In the genomic region with DNA sequence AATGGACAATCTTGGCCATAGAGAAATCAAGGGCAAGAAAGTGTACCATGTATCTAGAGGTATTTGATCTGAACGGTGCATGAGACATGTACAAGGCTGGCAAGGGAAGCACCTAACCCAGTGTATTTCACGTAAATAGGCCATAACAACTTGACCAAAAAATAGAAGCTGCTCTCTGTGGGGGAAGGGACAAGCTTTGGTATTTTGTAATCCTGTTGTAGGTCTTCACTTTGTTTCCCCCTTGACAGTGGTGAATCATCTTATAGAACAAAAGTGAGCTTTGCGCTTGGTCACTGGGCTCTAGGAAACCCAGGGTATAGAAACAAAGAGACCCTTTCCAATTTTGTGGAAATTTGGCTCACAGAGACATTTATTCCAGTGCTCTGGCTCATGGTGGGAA, we compare ENCODE assay signal across 21 cellular contexts. TPM values are rescaled to one million over a fixed set of nuclear protein-coding genes. Genes with fewer than 3 reads are reported as not detected.
DNase-seq lines count a peak whose midpoint lies in the region; ATAC-seq and TF ChIP-seq lines count a peak whose summit lies in the region.
"Had no signal": no experiment of that assay in that cellular context is flagged by ENCODE, and none has a peak within 500 bp of the region (broad histone marks: within the 10 kb centered on the region; RNA-seq: fewer than 3 reads in every experiment).

No MANE protein-coding gene starts in this region.

- H3K9ac ChIP-seq in endodermal cell (ENCODE audit: extremely low read depth, low read length, poor library complexity, severe bottlenecking), result no peak overlapping the region
- H3K9ac ChIP-seq: BLaER1 treated with 17β-estradiol and CSF1 and Interleukin-3, amounts not matched to agents 10 nM and 100 nM; SK-N-SH had no signal

- CTCF ChIA-PET in WTC11 (lab: Charles Lee), result no interaction called here

- H3K36me3 Mint-ChIP-seq in endodermal cell (ENCODE audit: low read depth) (peaks cover 67% of the 10 kb centered on the region), WTC11 (peaks cover 52% of the 10 kb centered on the region)

- POLR2A ChIA-PET in WTC11 (lab: Charles Lee), result no interaction called here

- 94 to 100% methylated on average over 3 of the region's 3 CpGs for WGBS in endodermal cell (ENCODE audit: insufficient coverage in 1 of 2, insufficient read length in 1 of 2), 2 experiments

- no peak for TF ChIP-seq POLR2A in NB4 (IDR thresholded peaks at IDR 0.05; ENCODE audit: extremely low read depth, insufficient read length)

- no peak overlapping the region for H3K27ac Mint-ChIP-seq in endodermal cell
- H3K27ac Mint-ChIP-seq in WTC11, result no peak overlapping the region
- H3K27ac Mint-ChIP-seq: CD8-positive, alpha-beta memory T cell; GM23338 had no signal

- H3K4me3 ChIP-seq in NB4 (ENCODE audit: low read depth, low read length), result no peak overlapping the region
- peak overlapping the region; percentile 50 for H3K4me3 ChIP-seq in endodermal cell (ENCODE audit: low read length)
- H3K4me3 ChIP-seq: BLaER1 treated with 17β-estradiol and CSF1 and Interleukin-3, amounts not matched to agents 10 nM and 100 nM; GM23338; K562 had no signal

- no peak for TF ChIP-seq CTCF in NB4 (IDR thresholded peaks at IDR 0.05; ENCODE audit: low read depth, low read length)
- TF ChIP-seq CTCF in endodermal cell (conservative IDR thresholded peaks at IDR 0.05), result no peak
- TF ChIP-seq CTCF in WTC11 (IDR thresholded peaks at IDR 0.05), result no peak

- peaks cover 31% of the 10 kb centered on the region for H3K9me3 Mint-ChIP-seq in endodermal cell
- peaks cover 25% of the 10 kb centered on the region for H3K9me3 Mint-ChIP-seq in WTC11
- H3K9me3 Mint-ChIP-seq: CD8-positive, alpha-beta memory T cell had no signal

- peaks cover 67% of the 10 kb centered on the region for H3K36me3 ChIP-seq in endodermal cell (ENCODE audit: control insufficient read depth, insufficient read depth, low read length)

- H3K4me1 ChIP-seq in endodermal cell (ENCODE audit: control insufficient read depth, insufficient read depth, low read length), result no peaks in the 10 kb centered on the region

- DNase-seq in G401 (ENCODE audit: low spot score) (peak; percentile 3), NB4 (ENCODE audit: low read depth) (peak; percentile 78), endodermal cell (no peak), pons (ENCODE audit: low spot score) (peak; percentile 11), WTC11 (ENCODE audit: low spot score) (no peak), ureter (ENCODE audit: low spot score) (no peak), NCI-H2029 treated with DMSO at 0.1 percent for 48 hours (lab: John Stamatoyannopoulos, UW) (no peak)
- DNase-seq: CD8-positive, alpha-beta memory T cell; GF-D8; NCI-H1092 treated with DMSO at 0.1 percent for 48 hours; NCI-H345; NCI-H526; NK-92 treated with Interleukin-12 subunit alpha and Interleukin-12 subunit beta, amount 100 ng/mL, for 24 hours; SHP77; SK-N-SH had no signal

- H3K27me3 Mint-ChIP-seq in endodermal cell (ENCODE audit: insufficient read depth) (no peaks in the 10 kb centered on the region), WTC11 (ENCODE audit: low read depth) (no peaks in the 10 kb centered on the region)
- H3K27me3 Mint-ChIP-seq: CD8-positive, alpha-beta memory T cell had no signal

- H3K4me1 Mint-ChIP-seq in endodermal cell (peaks cover 4% of the 10 kb centered on the region), WTC11 (peaks cover 4% of the 10 kb centered on the region; the same call in 1 of the 2 replicates)
- H3K4me1 Mint-ChIP-seq: GM23338 had no signal

- in situ Hi-C loops in G401 (cut with HindIII; ENCODE audit: low sequenced_read_pairs), result no loop called here

- H3K27me3 ChIP-seq in endodermal cell (ENCODE audit: control insufficient read depth, insufficient read depth, low read length, poor library complexity, severe bottlenecking), result no peaks in the 10 kb centered on the region
- H3K27me3 ChIP-seq: BLaER1 treated with 17β-estradiol and CSF1 and Interleukin-3, amounts not matched to agents 10 nM and 100 nM had no signal

- no peak for ATAC-seq in activated CD4-positive, CD25-positive, alpha-beta regulatory T cell treated with anti-CD3 and anti-CD28 coated beads, Interleukin-2, amount 50 U/mL, for 24 hours
- ATAC-seq in WTC11, result no peak
- ATAC-seq: GM23338, HCT116, K562, Panc1 had no signal

- H3K4me3 Mint-ChIP-seq in endodermal cell (no peak overlapping the region), WTC11 (no peak overlapping the region)
- H3K4me3 Mint-ChIP-seq: CD8-positive, alpha-beta memory T cell; GM23338 had no signal

- H3K9me3 ChIP-seq in endodermal cell (ENCODE audit: control insufficient read depth, low read length), result peaks cover 53% of the 10 kb centered on the region
- H3K9me3 ChIP-seq: SK-N-SH had no signal

- no peak overlapping the region for H3K27ac ChIP-seq in endodermal cell (ENCODE audit: low read depth, low read length)
- H3K27ac ChIP-seq: BLaER1 treated with 17β-estradiol and CSF1 and Interleukin-3, amounts not matched to agents 10 nM and 100 nM had no signal

TF ChIP-seq in WTC11, 78 proteins besides CTCF, POLR2A, EP300 and RAD21:
- TF ChIP-seq KAT7 (CRISPR knock-in tag; IDR thresholded peaks at IDR 0.05; ENCODE audit: borderline replicate concordance), result no peak
- TF ChIP-seq CBFB (CRISPR knock-in tag; IDR thresholded peaks at IDR 0.05; ENCODE audit: low read depth), result no peak
- TF ChIP-seq STAT6 (CRISPR knock-in tag; conservative IDR thresholded peaks at IDR 0.05; ENCODE audit: low read depth), result no peak
- TF ChIP-seq ZNF232 (CRISPR knock-in tag; IDR thresholded peaks at IDR 0.05), result no peak
- TF ChIP-seq MYBL2 (CRISPR knock-in tag; IDR thresholded peaks at IDR 0.05), result no peak
- TF ChIP-seq TEAD4 (CRISPR knock-in tag; IDR thresholded peaks at IDR 0.05), result no peak
- TF ChIP-seq ZMAT4 (CRISPR knock-in tag; IDR thresholded peaks at IDR 0.05), result no peak
- TF ChIP-seq, protein P1, sequence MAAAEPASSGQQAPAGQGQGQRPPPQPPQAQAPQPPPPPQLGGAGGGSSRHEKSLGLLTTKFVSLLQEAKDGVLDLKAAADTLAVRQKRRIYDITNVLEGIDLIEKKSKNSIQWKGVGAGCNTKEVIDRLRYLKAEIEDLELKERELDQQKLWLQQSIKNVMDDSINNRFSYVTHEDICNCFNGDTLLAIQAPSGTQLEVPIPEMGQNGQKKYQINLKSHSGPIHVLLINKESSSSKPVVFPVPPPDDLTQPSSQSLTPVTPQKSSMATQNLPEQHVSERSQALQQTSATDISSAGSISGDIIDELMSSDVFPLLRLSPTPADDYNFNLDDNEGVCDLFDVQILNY (CRISPR knock-in tag; IDR thresholded peaks at IDR 0.05), result no peak
- TF ChIP-seq CREB1 (CRISPR knock-in tag; IDR thresholded peaks at IDR 0.05), result no peak
- TF ChIP-seq, protein P2, sequence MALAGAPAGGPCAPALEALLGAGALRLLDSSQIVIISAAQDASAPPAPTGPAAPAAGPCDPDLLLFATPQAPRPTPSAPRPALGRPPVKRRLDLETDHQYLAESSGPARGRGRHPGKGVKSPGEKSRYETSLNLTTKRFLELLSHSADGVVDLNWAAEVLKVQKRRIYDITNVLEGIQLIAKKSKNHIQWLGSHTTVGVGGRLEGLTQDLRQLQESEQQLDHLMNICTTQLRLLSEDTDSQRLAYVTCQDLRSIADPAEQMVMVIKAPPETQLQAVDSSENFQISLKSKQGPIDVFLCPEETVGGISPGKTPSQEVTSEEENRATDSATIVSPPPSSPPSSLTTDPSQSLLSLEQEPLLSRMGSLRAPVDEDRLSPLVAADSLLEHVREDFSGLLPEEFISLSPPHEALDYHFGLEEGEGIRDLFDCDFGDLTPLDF (CRISPR knock-in tag; IDR thresholded peaks at IDR 0.05), result no peak
- no peak for TF ChIP-seq ZBTB21 (CRISPR knock-in tag; IDR thresholded peaks at IDR 0.05; ENCODE audit: borderline replicate concordance)
- no peak for TF ChIP-seq NFE2L1 (CRISPR knock-in tag; IDR thresholded peaks at IDR 0.05)
- TF ChIP-seq ETV6 (CRISPR knock-in tag; IDR thresholded peaks at IDR 0.05), result no peak
- TF ChIP-seq PRRX2 (CRISPR knock-in tag; IDR thresholded peaks at IDR 0.05), result no peak

RNA-seq across cellular contexts. Expression of gene LARS2, which starts 21.0 kb away (rescaled TPM):
- 18.5 and 22.6 TPM in 2 replicates for total RNA-seq in G401 (2014; rRNA removed; shearing (Covaris generic))
- total RNA-seq in endodermal cell (10 to 100 TPM; 40.4 to 45.6 TPM), WTC11 (2021) (43.0 to 52.0 TPM (median 46.3 TPM) in 3 replicates), ureter (30.3 TPM)
- polyA plus RNA-seq in endodermal cell (2013, experiment 1 of 2), result 23.4 TPM
- 21.7 TPM for polyA plus RNA-seq in endodermal cell (2013, experiment 2 of 2)

Comparison
In these comparisons a context has a peak if more than half of its experiments do, and no peak if none do; other contexts are left out.
1. DNase-seq: peak in G401 (single experiment), NB4 (single experiment) and pons (single experiment); none in endodermal cell (single experiment), WTC11 (single experiment), ureter (single experiment) and NCI-H2029 treated with DMSO at 0.1 percent for 48 hours (single experiment).